Comparison of ENCODE assay signal across 2 cellular contexts in genomic region chr17:77237232-77238008, GRCh38.
TF ChIP-seq lines count a peak whose summit lies in the region.

No MANE protein-coding gene starts in this region.

TF ChIP-seq in HEK293, 187 proteins besides CTCF, POLR2A, EP300 and RAD21 (continued from another document):
- TF ChIP-seq ZNF202 (tag by site-specific recombination; IDR thresholded peaks at IDR 0.05; ENCODE audit: borderline replicate concordance): no peak

TF ChIP-seq in K562, 482 proteins besides CTCF, POLR2A, EP300 and RAD21 (continued from another document):
- TF ChIP-seq THRB (CRISPR knock-in tag; conservative IDR thresholded peaks at IDR 0.05) (no peak), SAFB2 (IDR thresholded peaks at IDR 0.05; ENCODE audit: borderline replicate concordance, low read depth, low read length, severe bottlenecking) (no peak), ZFP36 (IDR thresholded peaks at IDR 0.05; ENCODE audit: low read depth, low read length, partially characterized antibody) (peak; percentile 9), LEF1 (IDR thresholded peaks at IDR 0.05) (no peak)
